In the genomic region with DNA sequence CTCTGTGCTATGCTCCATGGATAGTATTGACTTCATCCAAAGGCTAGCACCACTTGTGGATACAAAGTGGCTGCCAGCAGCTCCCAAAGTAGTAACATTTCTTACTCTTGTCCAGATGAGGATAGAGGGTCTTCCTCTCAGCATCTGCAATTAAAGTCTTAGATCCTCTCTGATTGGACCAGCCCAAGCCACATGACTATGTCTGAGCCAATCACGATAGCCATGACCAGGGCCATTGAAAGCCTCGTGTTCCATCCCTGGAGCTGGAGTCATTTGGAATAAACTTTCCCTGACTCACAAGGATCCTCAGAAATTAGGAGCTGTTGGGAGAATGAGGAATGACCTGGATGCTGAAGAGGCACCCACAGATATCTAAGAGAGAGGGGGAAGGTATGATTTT, we compare ENCODE assay signal across 35 cellular contexts. TPM values are rescaled to one million over a fixed set of nuclear protein-coding genes. Genes with fewer than 3 reads are reported as not detected.
"Had no signal": no experiment of that assay in that cellular context is flagged by ENCODE, and none has a peak within 500 bp of the region (broad histone marks: within the 10 kb centered on the region; RNA-seq: fewer than 3 reads in every experiment).

No MANE protein-coding gene starts in this region.

- H3K4me1 ChIP-seq: adrenal gland, body of pancreas, breast epithelium had no signal

- H3K4me3 ChIP-seq: adrenal gland, body of pancreas, breast epithelium had no signal

- H3K9me3 ChIP-seq: adrenal gland, body of pancreas, breast epithelium had no signal

- H3K36me3 ChIP-seq: adrenal gland, brain microvascular endothelial cell, breast epithelium, WERI-Rb-1 had no signal

- H3K27me3 ChIP-seq: adrenal gland, body of pancreas, brain microvascular endothelial cell had no signal

- H3K27ac ChIP-seq: adrenal gland, body of pancreas, brain microvascular endothelial cell, breast epithelium, WERI-Rb-1 had no signal

- H3K4me1 Mint-ChIP-seq: activated B cell treated with CpG ODN at 0.5 μM for 24 hours; activated CD4-positive, alpha-beta memory T cell treated with anti-CD3 and anti-CD28 coated beads, Interleukin-2, amount 10 ng/mL, durations not matched to agents 7 days and 5 days; activated CD4-positive, alpha-beta T cell treated with anti-CD3 and anti-CD28 coated beads, Interleukin-2, amount 10 ng/mL, durations not matched to agents 7 days and 5 days; activated CD8-positive, alpha-beta memory T cell treated with anti-CD3 and anti-CD28 coated beads, Interleukin-2, amount 10 ng/mL, durations not matched to agents 7 days and 5 days; activated naive CD4-positive, alpha-beta T cell treated with anti-CD3 and anti-CD28 coated beads, Interleukin-2, amount 10 ng/mL, durations not matched to agents 7 days and 5 days; activated naive CD8-positive, alpha-beta T cell treated with anti-CD3 and anti-CD28 coated beads for 36 hours; central memory CD8-positive, alpha-beta T cell had no signal

- H3K9me3 Mint-ChIP-seq: activated B cell treated with CpG ODN at 0.5 μM for 24 hours; activated CD4-positive, alpha-beta memory T cell treated with anti-CD3 and anti-CD28 coated beads, Interleukin-2, amount 10 ng/mL, durations not matched to agents 7 days and 5 days; activated CD4-positive, alpha-beta T cell treated with anti-CD3 and anti-CD28 coated beads, Interleukin-2, amount 10 ng/mL, durations not matched to agents 7 days and 5 days; activated naive CD4-positive, alpha-beta T cell treated with anti-CD3 and anti-CD28 coated beads, Interleukin-2, amount 10 ng/mL, durations not matched to agents 7 days and 5 days; activated naive CD4-positive, alpha-beta T cell treated with anti-CD3 and anti-CD28 coated beads, Interleukin-2, amount 50 U/mL, for 72 hours; activated naive CD8-positive, alpha-beta T cell treated with anti-CD3 and anti-CD28 coated beads for 36 hours; activated T-cell treated with anti-CD3 and anti-CD28 coated beads, Interleukin-2, amount 50 U/mL, for 24 hours; activated T-helper 2 cell treated with anti-CD3 and anti-CD28 coated beads, Interferon-gamma antibody, Interleukin-2, Interleukin-4, amounts not matched to agents 10 μg/mL and 5 μg/mL and 100 μg/mL, durations not matched to agents 14 hours and 24 hours and 36 hours; central memory CD8-positive, alpha-beta T cell; T-helper 1 cell treated with Interleukin-12 subunit alpha and Interleukin-12 subunit beta and Interleukin-4 antibody, amounts not matched to agents 30 μg/mL and 1 μg/mL, for 36 hours; T-helper 2 cell treated with Interferon-gamma antibody and Interleukin-4, amounts not matched to agents 5 μg/mL and 100 μg/mL, for 36 hours had no signal

- H3K27ac Mint-ChIP-seq: activated B cell treated with CpG ODN at 0.5 μM for 24 hours; activated CD4-positive, alpha-beta memory T cell treated with anti-CD3 and anti-CD28 coated beads, Interleukin-2, amount 10 ng/mL, durations not matched to agents 7 days and 5 days; activated CD4-positive, alpha-beta T cell treated with anti-CD3 and anti-CD28 coated beads, Interleukin-2, amount 10 ng/mL, durations not matched to agents 7 days and 5 days; activated CD8-positive, alpha-beta memory T cell treated with anti-CD3 and anti-CD28 coated beads, Interleukin-2, amount 10 ng/mL, durations not matched to agents 7 days and 5 days; activated CD8-positive, alpha-beta T cell treated with anti-CD3 and anti-CD28 coated beads, Interleukin-2, amount 10 ng/mL, durations not matched to agents 7 days and 5 days; activated naive CD4-positive, alpha-beta T cell treated with anti-CD3 and anti-CD28 coated beads, Interleukin-2, amount 10 ng/mL, durations not matched to agents 7 days and 5 days; activated naive CD4-positive, alpha-beta T cell treated with anti-CD3 and anti-CD28 coated beads, Interleukin-2, amount 50 U/mL, for 72 hours; activated naive CD8-positive, alpha-beta T cell treated with anti-CD3 and anti-CD28 coated beads for 36 hours; activated T-cell treated with anti-CD3 and anti-CD28 coated beads, Interleukin-2, amount 50 U/mL, for 24 hours; activated T-helper 2 cell treated with anti-CD3 and anti-CD28 coated beads, Interferon-gamma antibody, Interleukin-2, Interleukin-4, amounts not matched to agents 10 μg/mL and 5 μg/mL and 100 μg/mL, durations not matched to agents 14 hours and 24 hours and 36 hours; T-helper 1 cell treated with Interleukin-12 subunit alpha and Interleukin-12 subunit beta and Interleukin-4 antibody, amounts not matched to agents 30 μg/mL and 1 μg/mL, for 36 hours; T-helper 2 cell treated with Interferon-gamma antibody and Interleukin-4, amounts not matched to agents 5 μg/mL and 100 μg/mL, for 36 hours had no signal

- H3K4me3 Mint-ChIP-seq: activated B cell treated with CpG ODN at 0.5 μM for 24 hours; activated CD4-positive, alpha-beta memory T cell treated with anti-CD3 and anti-CD28 coated beads, Interleukin-2, amount 10 ng/mL, durations not matched to agents 7 days and 5 days; activated CD4-positive, alpha-beta T cell treated with anti-CD3 and anti-CD28 coated beads, Interleukin-2, amount 10 ng/mL, durations not matched to agents 7 days and 5 days; activated CD8-positive, alpha-beta memory T cell treated with anti-CD3 and anti-CD28 coated beads, Interleukin-2, amount 10 ng/mL, durations not matched to agents 7 days and 5 days; activated CD8-positive, alpha-beta T cell treated with anti-CD3 and anti-CD28 coated beads, Interleukin-2, amount 10 ng/mL, durations not matched to agents 7 days and 5 days; activated naive CD4-positive, alpha-beta T cell treated with anti-CD3 and anti-CD28 coated beads, Interleukin-2, amount 10 ng/mL, durations not matched to agents 7 days and 5 days; activated naive CD8-positive, alpha-beta T cell treated with anti-CD3 and anti-CD28 coated beads for 36 hours; activated T-cell treated with anti-CD3 and anti-CD28 coated beads, Interleukin-2, amount 50 U/mL, for 24 hours; central memory CD8-positive, alpha-beta T cell; T-helper 1 cell treated with Interleukin-12 subunit alpha and Interleukin-12 subunit beta and Interleukin-4 antibody, amounts not matched to agents 30 μg/mL and 1 μg/mL, for 36 hours; T-helper 2 cell treated with Interferon-gamma antibody and Interleukin-4, amounts not matched to agents 5 μg/mL and 100 μg/mL, for 36 hours had no signal

- H3K36me3 Mint-ChIP-seq: activated CD8-positive, alpha-beta memory T cell treated with anti-CD3 and anti-CD28 coated beads, Interleukin-2, amount 10 ng/mL, durations not matched to agents 7 days and 5 days; activated naive CD4-positive, alpha-beta T cell treated with anti-CD3 and anti-CD28 coated beads, Interleukin-2, amount 10 ng/mL, durations not matched to agents 7 days and 5 days; activated naive CD4-positive, alpha-beta T cell treated with anti-CD3 and anti-CD28 coated beads, Interleukin-2, amount 50 U/mL, for 72 hours; activated naive CD8-positive, alpha-beta T cell treated with anti-CD3 and anti-CD28 coated beads for 36 hours had no signal

- DNase-seq: activated B cell treated with CpG ODN at 0.5 μM for 24 hours; activated CD4-positive, alpha-beta memory T cell treated with anti-CD3 and anti-CD28 coated beads, Interleukin-2, amount 10 ng/mL, durations not matched to agents 7 days and 5 days; activated CD4-positive, alpha-beta T cell treated with anti-CD3 and anti-CD28 coated beads for 4 hours; activated CD4-positive, alpha-beta T cell treated with anti-CD3 and anti-CD28 coated beads, Interleukin-2, amount 10 ng/mL, durations not matched to agents 7 days and 5 days; activated CD4-positive, alpha-beta T cell treated with anti-CD3 and anti-CD28 coated beads, Interleukin-2, amount 50 U/mL, for 48 hours; activated CD4-positive, CD25-positive, alpha-beta regulatory T cell treated with anti-CD3 and anti-CD28 coated beads, Interleukin-2, amount 50 U/mL, for 72 hours; activated CD8-positive, alpha-beta memory T cell treated with anti-CD3 and anti-CD28 coated beads for 24 hours; activated CD8-positive, alpha-beta memory T cell treated with anti-CD3 and anti-CD28 coated beads, Interleukin-2, amount 10 ng/mL, durations not matched to agents 7 days and 5 days; activated CD8-positive, alpha-beta memory T cell treated with anti-CD3 and anti-CD28 coated beads, Interleukin-2, amount 50 U/mL, for 48 hours; activated CD8-positive, alpha-beta T cell treated with anti-CD3 and anti-CD28 coated beads, Interleukin-2, amount 10 ng/mL, durations not matched to agents 7 days and 5 days; activated effector memory CD4-positive, alpha-beta T cell treated with Interleukin-2 at 50 U/mL for 16 hours; activated gamma-delta T cell; activated naive CD4-positive, alpha-beta T cell treated with anti-CD3 and anti-CD28 coated beads, Interleukin-2, amount 10 ng/mL, durations not matched to agents 7 days and 5 days; activated naive CD4-positive, alpha-beta T cell treated with Interleukin-2 at 50 U/mL for 16 hours; activated naive CD8-positive, alpha-beta T cell treated with anti-CD3 and anti-CD28 coated beads for 36 hours; activated T-cell treated with anti-CD3 and anti-CD28 coated beads, Interleukin-2, amount 50 U/mL, for 24 hours; activated T-cell treated with anti-CD3 and anti-CD28 coated beads, Interleukin-2, amount 50 U/mL, for 48 hours; adrenal gland; amniotic stem cell; aorta; body of pancreas; brain microvascular endothelial cell; caudate nucleus; cerebellar nuclear complex; T-helper 1 cell; T-helper 2 cell; T-helper 9 cell; WERI-Rb-1 had no signal

- ATAC-seq: activated CD8-positive, alpha-beta memory T cell treated with anti-CD3 and anti-CD28 coated beads, Interleukin-2, amount 10 ng/mL, durations not matched to agents 7 days and 5 days; activated CD8-positive, alpha-beta T cell treated with anti-CD3 and anti-CD28 coated beads, Interleukin-2, amount 10 ng/mL, durations not matched to agents 7 days and 5 days; activated naive CD4-positive, alpha-beta T cell treated with anti-CD3 and anti-CD28 coated beads, Interleukin-2, amount 50 U/mL, for 72 hours; body of pancreas had no signal

RNA-seq across cellular contexts. Expression of gene SLC24A4, which starts 28.5 kb away (rescaled TPM):
- total RNA-seq: activated CD4-positive, alpha-beta memory T cell treated with anti-CD3 and anti-CD28 coated beads, Interleukin-2, amount 10 ng/mL, durations not matched to agents 7 days and 5 days; activated CD4-positive, alpha-beta T cell treated with anti-CD3 and anti-CD28 coated beads, Interleukin-2, amount 10 ng/mL, durations not matched to agents 7 days and 5 days; activated CD8-positive, alpha-beta memory T cell treated with anti-CD3 and anti-CD28 coated beads, Interleukin-2, amount 10 ng/mL, durations not matched to agents 7 days and 5 days; activated naive CD4-positive, alpha-beta T cell treated with anti-CD3 and anti-CD28 coated beads, Interleukin-2, amount 50 U/mL, for 72 hours; activated T-helper 2 cell treated with anti-CD3 and anti-CD28 coated beads, Interferon-gamma antibody, Interleukin-2, Interleukin-4, amounts not matched to agents 10 μg/mL and 5 μg/mL and 100 μg/mL, durations not matched to agents 14 hours and 24 hours and 36 hours; astrocyte had no signal
